In genomic region chr2:238148981-238149380, GRCh38 we compare ENCODE assay signal across 17 cellular contexts. TPM values are rescaled to one million over a fixed set of nuclear protein-coding genes. Genes with fewer than 3 reads are reported as not detected.
A peak's percentile ranks its signal among the peaks of the same experiment; 100 is the strongest.
DNase-seq lines count a peak whose midpoint lies in the region; ATAC-seq and TF ChIP-seq lines count a peak whose summit lies in the region.
"Had no signal": no experiment of that assay in that cellular context is flagged by ENCODE, and none has a peak within 500 bp of the region (broad histone marks: within the 10 kb centered on the region; RNA-seq: fewer than 3 reads in every experiment).

No MANE protein-coding gene starts in this region.

- 98% methylated on average over 8 of the region's 15 CpGs; no CpG with 5 or more reads in 1 of the 2 experiments for WGBS in IMR-90 (ENCODE audit: extremely low coverage in 2 of 2, insufficient read length in 1 of 2), 2 experiments

- H3K9me3 ChIP-seq in IMR-90 (ENCODE audit: control insufficient read depth, insufficient read depth, low read length) (no peaks in the 10 kb centered on the region), SJCRH30 (replicated peaks) (no peaks in the 10 kb centered on the region), skeletal muscle tissue (ENCODE audit: control insufficient read depth in 3 of 3, low read length in 3 of 3) (no peaks in the 10 kb centered on the region), HAP-1 (no peaks in the 10 kb centered on the region)

- H3K56ac ChIP-seq in IMR-90 (ENCODE audit: extremely low read depth, insufficient read depth, low read length) = no peak overlapping the region

- H3K4me2 ChIP-seq in IMR-90 (ENCODE audit: low read depth, low read length) = no peak overlapping the region
- H3K4me2 ChIP-seq: GM23338 had no signal

- H3K9me1 ChIP-seq in IMR-90 (ENCODE audit: insufficient read depth, low read length) = 0 out of 2 replicates have a peak, but pooled peaks cover 4% of the 10 kb centered on the region

- peak overlapping the region; percentile 29 for H3K27ac Mint-ChIP-seq in progenitor cell of endocrine pancreas
- H3K27ac Mint-ChIP-seq: CD4-positive, alpha-beta memory T cell; GM23338 had no signal

- H3K9ac ChIP-seq in IMR-90 (ENCODE audit: low read depth, low read length) (no peak overlapping the region), skeletal muscle tissue (ENCODE audit: low read depth in 1 of 3, low read length in 3 of 3) (peak overlapping the region in 2 of 3 donors; percentile 36 to 45)

- no peak for DNase-seq in IMR-90
- DNase-seq in SJCRH30 = no peak
- DNase-seq in progenitor cell of endocrine pancreas (ENCODE audit: low spot score, unreplicated experiment) = no peak
- DNase-seq in HAP-1 (ENCODE audit: low spot score in 2 of 2) = no peak
- no peak for DNase-seq in SW 1271 (lab: John Stamatoyannopoulos, UW)
- DNase-seq: C1 segment of cervical spinal cord; Calu3; CD4-positive, alpha-beta memory T cell; COR-L47; DMS53; DMS79 treated with DMSO at 0.1 percent for 48 hours; GF-D8; HCEC 1CT had no signal

- H3K36me3 ChIP-seq in IMR-90 (ENCODE audit: control insufficient read depth, insufficient read depth, low read length) (no peaks in the 10 kb centered on the region), SJCRH30 (no peaks in the 10 kb centered on the region), skeletal muscle tissue (ENCODE audit: control insufficient read depth in 3 of 3, insufficient read depth in 3 of 3, low read length in 3 of 3) (peaks cover 3 to 12% (median 4%) of the 10 kb centered on the region in 3 donors), HAP-1 (replicated peaks) (no peaks in the 10 kb centered on the region)

- no peak overlapping the region for H3K23ac ChIP-seq in IMR-90 (ENCODE audit: low read depth, low read length)

- TF ChIP-seq POLR2A in IMR-90 (IDR thresholded peaks at IDR 0.05; ENCODE audit: low read depth, low read length) = no peak

- no peaks in the 10 kb centered on the region for H3K36me3 Mint-ChIP-seq in progenitor cell of endocrine pancreas (ENCODE audit: insufficient read depth)
- H3K36me3 Mint-ChIP-seq: CD4-positive, alpha-beta memory T cell had no signal

- H2AFZ ChIP-seq in IMR-90 (replicated peaks; ENCODE audit: low read length, poor library complexity) = peak overlapping the region; percentile 21
- H2AFZ ChIP-seq: GM23338 had no signal

- H3K79me1 ChIP-seq in IMR-90 (ENCODE audit: low read depth in 1 of 2, low read length in 2 of 2) = no peaks in the 10 kb centered on the region

- CTCF ChIA-PET in IMR-90 (lab: Yijun Ruan, JAX) = interaction anchor here (0.6 kb wide), 1 partner anchor 1158 kb away, joined by 3 read pairs; no protein-coding TSS in a partner anchor

- no peak overlapping the region for H4K91ac ChIP-seq in IMR-90 (ENCODE audit: insufficient read depth, low read depth, low read length)

- in situ Hi-C loops in IMR-90 (cut with MboI; ENCODE audit: low sequenced_read_pairs) = no loop called here
- in situ Hi-C loops in HAP-1 (cut with MboI; ENCODE audit: low sequenced_read_pairs) = no loop called here

- no peak overlapping the region for H2BK120ac ChIP-seq in IMR-90 (ENCODE audit: low read depth, low read length)

- H4K8ac ChIP-seq in IMR-90 (ENCODE audit: low read depth in 2 of 2, low read length in 2 of 2) = no peak overlapping the region

- no peak overlapping the region for H2BK20ac ChIP-seq in IMR-90 (ENCODE audit: low read depth, low read length)

- H4K5ac ChIP-seq in IMR-90 (ENCODE audit: low read depth, low read length) = no peak overlapping the region

- no peak overlapping the region for H2BK5ac ChIP-seq in IMR-90 (ENCODE audit: low read depth, low read length, poor library complexity, severe bottlenecking)

- POLR2A ChIA-PET in IMR-90 (lab: Charles Lee; ENCODE audit: unreplicated experiment) = no interaction called here

- no peak for ATAC-seq in IMR-90 (ENCODE audit: low read depth)
- ATAC-seq: GM23338 had no signal

- H3K4me3 Mint-ChIP-seq in progenitor cell of endocrine pancreas (ENCODE audit: low read depth) = no peak overlapping the region
- H3K4me3 Mint-ChIP-seq: CD4-positive, alpha-beta memory T cell; GM23338 had no signal

- H3K4me3 ChIP-seq in IMR-90 (ENCODE audit: insufficient read depth, low read depth, low read length) = no peak overlapping the region
- H3K4me3 ChIP-seq in SJCRH30 = no peak overlapping the region
- no peak overlapping the region for H3K4me3 ChIP-seq in skeletal muscle tissue (ENCODE audit: low read length in 3 of 3)
- no peak overlapping the region for H3K4me3 ChIP-seq in HAP-1
- H3K4me3 ChIP-seq: GM23338 had no signal

- intact Hi-C loops in IMR-90 (cut with micrococcal nuclease) = no loop called here

- H3K27me3 Mint-ChIP-seq in progenitor cell of endocrine pancreas = no peaks in the 10 kb centered on the region
- H3K27me3 Mint-ChIP-seq: CD4-positive, alpha-beta memory T cell had no signal

- H3K9me3 Mint-ChIP-seq in progenitor cell of endocrine pancreas (ENCODE audit: low read depth) = no peaks in the 10 kb centered on the region

- H3K4me1 ChIP-seq in IMR-90 (ENCODE audit: control insufficient read depth, insufficient read depth, low read length) (peaks cover 6% of the 10 kb centered on the region), SJCRH30 (peaks cover 24% of the 10 kb centered on the region), skeletal muscle tissue (ENCODE audit: control insufficient read depth in 3 of 3, insufficient read depth in 3 of 3, low read length in 3 of 3) (peaks cover 23 to 72% (median 35%) of the 10 kb centered on the region in 3 donors), HAP-1 (no peaks in the 10 kb centered on the region)

- no peak overlapping the region; the same call in 1 of the 2 replicates for H3K4ac ChIP-seq in IMR-90 (ENCODE audit: low read depth, low read length)

- dilution Hi-C loops in IMR-90 (cut with HindIII; ENCODE audit: low sequenced_read_pairs, unreplicated experiment) = no loop called here

- no peaks in the 10 kb centered on the region for H3K4me1 Mint-ChIP-seq in progenitor cell of endocrine pancreas (ENCODE audit: low read depth)

- 0 out of 2 replicates have a peak overlapping the region, but pooled peaks have one; percentile 16 for H2AK5ac ChIP-seq in IMR-90 (ENCODE audit: low read depth, low read length)

- TF ChIP-seq RAD21 in IMR-90 (IDR thresholded peaks at IDR 0.05; ENCODE audit: low read length) = no peak

- BruUV-seq in IMR-90 (replicated peaks; lab: Mats Ljungman, UMichigan) = no TSS peak

- H2BK15ac ChIP-seq in IMR-90 (ENCODE audit: low read depth, low read length) = no peak overlapping the region

- H3K14ac ChIP-seq in IMR-90 (replicated peaks; ENCODE audit: low read depth, low read length) = no peak overlapping the region

- H4K20me1 ChIP-seq in IMR-90 (ENCODE audit: insufficient read depth, low read length) = no peaks in the 10 kb centered on the region

- no peak overlapping the region for H3K18ac ChIP-seq in IMR-90 (ENCODE audit: low read depth, low read length)

- no peak overlapping the region for H2AK9ac ChIP-seq in IMR-90 (replicated peaks; ENCODE audit: low read depth, low read length, poor library complexity)

- no peak for TF ChIP-seq CTCF in IMR-90 (conservative IDR thresholded peaks at IDR 0.05; ENCODE audit: low read depth, low read length)
- no peak for TF ChIP-seq CTCF in progenitor cell of endocrine pancreas (IDR thresholded peaks at IDR 0.05; ENCODE audit: unreplicated experiment)

- H3K27me3 ChIP-seq in IMR-90 (ENCODE audit: control insufficient read depth, insufficient read depth, low read length) (no peaks in the 10 kb centered on the region), SJCRH30 (no peaks in the 10 kb centered on the region), skeletal muscle tissue (ENCODE audit: control insufficient read depth in 3 of 3, insufficient read depth in 3 of 3, low read length in 3 of 3) (no peaks in the 10 kb centered on the region), HAP-1 (ENCODE audit: low read depth) (no peaks in the 10 kb centered on the region)

- H3K27ac ChIP-seq in IMR-90 (ENCODE audit: insufficient read depth, low read length) = no peak overlapping the region
- peak overlapping the region; percentile 65; the same call in 1 of the 2 replicates for H3K27ac ChIP-seq in SJCRH30
- peak overlapping the region; percentile 88 for H3K27ac ChIP-seq in skeletal muscle tissue (ENCODE audit: low read depth, low read length)

TF ChIP-seq in IMR-90, 13 proteins besides CTCF, POLR2A, EP300 and RAD21 (continues in another document):
- TF ChIP-seq NFE2L2 (IDR thresholded peaks at IDR 0.05; ENCODE audit: low read depth, low read length) = no peak
- TF ChIP-seq RCOR1 (IDR thresholded peaks at IDR 0.05; ENCODE audit: insufficient replicate concordance, low read length) = no peak
- TF ChIP-seq BHLHE40 (IDR thresholded peaks at IDR 0.05; ENCODE audit: low read depth, low read length) = no peak

RNA-seq across cellular contexts. Expression of gene ERFE, which starts 9.8 kb away (rescaled TPM):
- total RNA-seq in IMR-90 (2012; rRNA removed) (0.56 and 1.3 TPM in 2 replicates), progenitor cell of endocrine pancreas (0.91 and 1.3 TPM in 2 replicates), skeletal muscle tissue (4.2 TPM)
- polyA plus RNA-seq in IMR-90 (2012; rRNA removed) = 3.5 and 3.8 TPM in 2 replicates
- polyA plus RNA-seq in IMR-90 (2012; cell fraction: cytosol; rRNA removed) = 1.3 and 5.0 TPM in 2 replicates
- polyA plus RNA-seq in IMR-90 (2012; cell fraction: nucleus; rRNA removed; ENCODE audit: low replicate concordance) = 6.8 and 8.6 TPM in 2 replicates
- 10.4 and 10.5 TPM in 2 replicates for total RNA-seq in SJCRH30 (2014; rRNA removed; shearing (Covaris generic))
- total RNA-seq: CD4-positive, alpha-beta memory T cell had no signal
- polyA plus RNA-seq: CD4-positive, alpha-beta memory T cell had no signal

RNA-seq across cellular contexts. Expression of gene KLHL30, which starts 10.5 kb away (rescaled TPM):
- under 0.01 TPM in 1 of 2 replicates, not detected in the other for total RNA-seq in IMR-90 (2012; rRNA removed)
- polyA plus RNA-seq in IMR-90 (2012; rRNA removed) = 0.03 TPM in 2 replicates
- polyA plus RNA-seq in IMR-90 (2012; cell fraction: cytosol; rRNA removed) = 0.02 and 0.08 TPM in 2 replicates
- 0.06 and 0.14 TPM in 2 replicates for polyA plus RNA-seq in IMR-90 (2012; cell fraction: nucleus; rRNA removed; ENCODE audit: low replicate concordance)
- total RNA-seq in SJCRH30 (2014; rRNA removed; shearing (Covaris generic)) = 3.9 and 4.1 TPM in 2 replicates
- total RNA-seq in progenitor cell of endocrine pancreas = 0.07 and 0.13 TPM in 2 replicates
- 18.3 TPM for total RNA-seq in skeletal muscle tissue
- total RNA-seq: A673; CD4-positive, alpha-beta memory T cell had no signal
- polyA plus RNA-seq: CD4-positive, alpha-beta memory T cell; GM23338 had no signal

RNA-seq across cellular contexts. Expression of gene ESPNL, which starts 48.8 kb away (rescaled TPM):
- total RNA-seq in IMR-90 (2012; rRNA removed) (1.4 and 2.0 TPM in 2 replicates), progenitor cell of endocrine pancreas (0.31 and 0.40 TPM in 2 replicates), skeletal muscle tissue (1.6 TPM)
- polyA plus RNA-seq in IMR-90 (2012; rRNA removed) = 2.0 and 2.6 TPM in 2 replicates
- polyA plus RNA-seq in IMR-90 (2012; cell fraction: cytosol; rRNA removed) = 3.2 and 3.7 TPM in 2 replicates
- 2.9 and 9.5 TPM in 2 replicates for polyA plus RNA-seq in IMR-90 (2012; cell fraction: nucleus; rRNA removed; ENCODE audit: low replicate concordance)
- 2.6 and 3.1 TPM in 2 replicates for total RNA-seq in SJCRH30 (2014; rRNA removed; shearing (Covaris generic))
- total RNA-seq: A172 had no signal
- polyA plus RNA-seq: CD4-positive, alpha-beta memory T cell had no signal

RNA-seq across cellular contexts. Expression of gene ILKAP, which starts 54.5 kb away (rescaled TPM):
- total RNA-seq in IMR-90 (2012; rRNA removed) = 13.3 and 15.3 TPM in 2 replicates
- 44.2 and 44.4 TPM in 2 replicates for polyA plus RNA-seq in IMR-90 (2012; rRNA removed)
- polyA plus RNA-seq in IMR-90 (2012; cell fraction: cytosol; rRNA removed) = 23.3 and 46.0 TPM in 2 replicates
- 79.8 and 140 TPM in 2 replicates for polyA plus RNA-seq in IMR-90 (2012; cell fraction: nucleus; rRNA removed; ENCODE audit: low replicate concordance)
- 59.8 and 71.1 TPM in 2 replicates for total RNA-seq in SJCRH30 (2014; rRNA removed; shearing (Covaris generic))
- total RNA-seq in progenitor cell of endocrine pancreas = 50.3 and 56.3 TPM in 2 replicates
- 33.4 TPM for total RNA-seq in skeletal muscle tissue
